Comparison of ENCODE assay signal across 23 cellular contexts in the genomic region with DNA sequence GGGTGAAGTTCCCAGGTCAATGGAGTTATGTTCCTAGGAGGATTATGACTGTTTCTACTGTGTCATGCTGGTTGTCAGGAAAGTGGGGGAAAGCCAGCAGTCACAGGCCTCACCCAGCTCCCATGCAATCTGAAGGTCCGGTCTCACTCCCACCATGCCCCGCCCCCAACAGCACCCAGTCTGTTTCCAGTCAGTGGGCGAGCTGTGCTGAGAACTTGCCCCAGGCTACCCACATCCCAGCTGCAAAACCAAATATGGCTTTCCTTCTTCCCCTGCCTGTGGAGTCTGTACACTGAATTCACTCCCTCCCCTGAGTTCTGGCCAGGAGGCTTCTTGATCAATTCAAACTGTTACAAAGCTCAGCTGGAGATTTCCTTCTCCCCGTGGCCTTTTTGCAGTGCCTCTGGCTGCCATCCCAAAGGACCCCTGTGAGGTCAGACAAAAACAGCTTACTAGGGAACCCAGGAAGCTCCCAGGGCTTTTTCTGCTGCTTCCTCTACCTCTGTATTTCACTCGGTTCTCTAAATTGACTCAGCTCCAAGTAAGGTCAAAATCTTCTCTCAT.
DNase-seq lines count a peak whose midpoint lies in the region; ATAC-seq and TF ChIP-seq lines count a peak whose summit lies in the region.
"Had no signal": no experiment of that assay in that cellular context is flagged by ENCODE, and none has a peak within 500 bp of the region (broad histone marks: within the 10 kb centered on the region; RNA-seq: fewer than 3 reads in every experiment).

No MANE protein-coding gene starts in this region.

- DNase-seq in H4 (ENCODE audit: low spot score) (peak; percentile 30), PC-9 (peak in 1 of 2 experiments; percentile 14), foreskin melanocyte (peak; percentile 29), medulla oblongata (ENCODE audit: extremely low spot score) (no peak), DMS53 (lab: John Stamatoyannopoulos, UW) (no peak)
- DNase-seq in activated CD4-positive, alpha-beta T cell treated with anti-CD3 and anti-CD28 coated beads for 1 hour, result no peak
- DNase-seq: activated CD4-positive, alpha-beta T cell treated with anti-CD3 and anti-CD28 coated beads, Interleukin-2, amount 50 U/mL, for 4 hours; activated effector memory CD4-positive, alpha-beta T cell treated with Interleukin-2 at 50 U/mL for 16 hours; activated naive CD8-positive, alpha-beta T cell treated with anti-CD3 and anti-CD28 coated beads, Interleukin-2, amount 50 U/mL, for 24 hours; CD4-positive, CD25-positive, alpha-beta regulatory T cell; dermis blood vessel endothelial cell; DMS153; Karpas-422; left ventricle myocardium inferior; mucosa of descending colon; NCI-H1105; NCI-H748 treated with DMSO at 0.1 percent for 48 hours; T-helper 17 cell; uterus had no signal

- intact Hi-C loops in PC-9 (cut with micrococcal nuclease; ENCODE audit: unreplicated experiment), result no loop called here

- no peaks in the 10 kb centered on the region for H3F3A ChIP-seq in PC-9 (ENCODE audit: insufficient read depth, low read depth)

- POLR2A ChIA-PET in PC-9 (lab: Charles Lee; ENCODE audit: unreplicated experiment), result no interaction called here

- no peaks in the 10 kb centered on the region for H3K9me2 ChIP-seq in PC-9 (ENCODE audit: insufficient read depth)

- H3K79me2 ChIP-seq in ACC112 (ENCODE audit: control insufficient read depth, insufficient read depth, low read length, unreplicated experiment) (no peaks in the 10 kb centered on the region), PC-9 (ENCODE audit: low read depth) (no peaks in the 10 kb centered on the region)
- H3K79me2 ChIP-seq: hepatocyte had no signal

- H3K27ac ChIP-seq in ACC112 (ENCODE audit: low read depth, low read length) (no peak overlapping the region), PC-9 (no peak overlapping the region)
- H3K27ac ChIP-seq: A549, hepatocyte, left ventricle myocardium inferior, uterus had no signal

- ATAC-seq in HG03521 (IDR thresholded peaks at IDR 0.05; ENCODE audit: unreplicated experiment), result no peak
- ATAC-seq: A549; activated naive CD8-positive, alpha-beta T cell treated with anti-CD3 and anti-CD28 coated beads, Interleukin-2, amount 50 U/mL, for 24 hours; mucosa of descending colon; T-helper 17 cell had no signal

- H2AFZ ChIP-seq in ACC112 (ENCODE audit: low read length, unreplicated experiment) (peak overlapping the region; percentile 4), PC-9 (peak overlapping the region; percentile 41; the same call in 1 of the 2 replicates)
- H2AFZ ChIP-seq: hepatocyte had no signal

- no peaks in the 10 kb centered on the region for H3K36me3 ChIP-seq in ACC112 (ENCODE audit: insufficient read depth, low read length)
- no peaks in the 10 kb centered on the region for H3K36me3 ChIP-seq in PC-9 (ENCODE audit: low read depth)
- H3K36me3 ChIP-seq: left ventricle myocardium inferior, uterus had no signal

- H3K27me3 ChIP-seq in ACC112 (ENCODE audit: insufficient read depth, low read length) (no peaks in the 10 kb centered on the region), PC-9 (ENCODE audit: insufficient read depth, low read depth) (no peaks in the 10 kb centered on the region)
- H3K27me3 ChIP-seq: hepatocyte, uterus had no signal

- no peak for TF ChIP-seq CTCF in PC-9 (conservative IDR thresholded peaks at IDR 0.05)

- H3K4me1 ChIP-seq in ACC112 (ENCODE audit: control insufficient read depth, insufficient read depth, low read length, unreplicated experiment) (peaks cover 3% of the 10 kb centered on the region), PC-9 (replicated peaks; ENCODE audit: insufficient read depth) (no peaks in the 10 kb centered on the region)
- H3K4me1 ChIP-seq: A549, left ventricle myocardium inferior, uterus had no signal

- no peak overlapping the region for H3K4me3 ChIP-seq in ACC112 (ENCODE audit: low read depth, low read length)
- H3K4me3 ChIP-seq in PC-9, result no peak overlapping the region
- H3K4me3 ChIP-seq: A549, hepatocyte, left ventricle myocardium inferior, mucosa of descending colon, uterus had no signal

- H3K9me3 ChIP-seq in PC-9 (ENCODE audit: insufficient read depth, low read depth), result no peaks in the 10 kb centered on the region
- H3K9me3 ChIP-seq: A549, left ventricle myocardium inferior, mucosa of descending colon, uterus had no signal

- no peak overlapping the region for H3K4me2 ChIP-seq in PC-9
- H3K4me2 ChIP-seq: A549, hepatocyte had no signal

- no peaks in the 10 kb centered on the region for H4K20me1 ChIP-seq in PC-9 (ENCODE audit: insufficient read depth)

- no TSS peak for BruUV-seq in PC-9 (replicated peaks; lab: Mats Ljungman, UMichigan)

- CTCF ChIA-PET in PC-9 (lab: Charles Lee), result no interaction called here

Comparison
In these comparisons a context has a peak if more than half of its experiments do, and no peak if none do; other contexts are left out.
1. DNase-seq: peak in H4 (single experiment) and foreskin melanocyte (single experiment); none in medulla oblongata (single experiment), activated CD4-positive, alpha-beta T cell treated with anti-CD3 and anti-CD28 coated beads for 1 hour (single experiment) and DMS53 (single experiment).